Comparison of ENCODE assay signal across 1 cellular context in genomic region chr12:5210179-5210917, GRCh38.
TF ChIP-seq lines count a peak whose summit lies in the region.

No MANE protein-coding gene starts in this region.

TF ChIP-seq in IMR-90, 13 proteins besides CTCF, POLR2A, EP300 and RAD21 (continued from another document):
- TF ChIP-seq BHLHE40 (IDR thresholded peaks at IDR 0.05; ENCODE audit: low read depth, low read length) = no peak
- TF ChIP-seq RCOR1 (IDR thresholded peaks at IDR 0.05; ENCODE audit: insufficient replicate concordance, low read length) = no peak
- TF ChIP-seq RFX5 (IDR thresholded peaks at IDR 0.05; ENCODE audit: low read depth, low read length) = no peak
- TF ChIP-seq MAFK (IDR thresholded peaks at IDR 0.05; ENCODE audit: low read depth, low read length) = no peak
